In the genomic region with DNA sequence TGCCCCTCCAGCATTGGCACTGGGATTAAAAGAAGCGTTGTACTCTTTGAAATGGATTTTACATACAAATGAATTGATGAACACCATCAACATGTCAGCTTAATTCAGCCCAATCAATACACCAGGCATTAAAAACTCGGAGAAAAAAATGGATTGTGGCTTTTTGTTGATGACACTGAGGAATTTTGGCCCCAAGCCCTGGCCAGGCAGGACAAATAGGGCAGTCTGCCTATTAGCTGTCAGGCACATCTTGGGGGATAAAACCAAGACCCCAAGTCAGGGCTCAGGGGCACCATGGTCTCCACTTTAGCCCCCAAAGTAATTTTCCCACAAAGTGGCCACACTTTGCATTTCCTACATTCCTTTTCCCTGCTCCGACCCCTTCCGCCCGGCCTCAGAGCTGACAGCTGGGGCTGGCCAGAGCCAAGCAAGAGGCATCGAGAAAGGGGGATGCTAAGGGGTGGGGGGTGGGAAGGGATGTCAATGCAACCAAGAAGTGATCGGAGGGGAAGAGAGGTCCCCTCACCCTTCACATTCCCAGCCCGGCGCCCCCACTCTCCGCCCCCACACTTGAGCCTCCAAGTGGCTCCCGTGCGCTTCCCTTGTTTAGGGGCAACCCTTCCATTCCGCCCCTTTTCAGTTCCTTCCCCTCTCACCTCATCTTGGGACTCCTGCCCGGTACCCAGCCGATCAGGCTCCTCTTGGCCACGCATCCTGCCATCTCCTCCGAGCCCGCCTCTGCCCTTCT, we compare ENCODE assay signal across 8 cellular contexts. TPM values are rescaled to one million over a fixed set of nuclear protein-coding genes. Genes with fewer than 3 reads are reported as not detected.
DNase-seq lines count a peak whose midpoint lies in the region; ATAC-seq and TF ChIP-seq lines count a peak whose summit lies in the region.

No MANE protein-coding gene starts in this region.

- intact Hi-C loops in right lobe of liver (cut with DNase I) = no loop called here
- intact Hi-C loops in tibial artery (cut with DNase I; ENCODE audit: low total_unique reads) = loop anchor here (10.0 kb wide), 1 partner anchor 83 kb away; no protein-coding TSS in a partner anchor

- H3K27me3 ChIP-seq in HL-60 (ENCODE audit: insufficient read depth, poor library complexity, severe bottlenecking) = no peaks in the 10 kb centered on the region
- H3K27me3 ChIP-seq in right lobe of liver = no peaks in the 10 kb centered on the region
- no peaks in the 10 kb centered on the region for H3K27me3 ChIP-seq in tibial artery

- H3K36me3 ChIP-seq in right lobe of liver = no peaks in the 10 kb centered on the region
- H3K36me3 ChIP-seq in tibial artery = peaks cover 0 to 6% (median 0%) of the 10 kb centered on the region in 3 donors

- peak overlapping the region; percentile 83 for H3K4me3 ChIP-seq in HL-60 (replicated peaks; ENCODE audit: insufficient read depth, low read length)
- H3K4me3 ChIP-seq in right lobe of liver = peak overlapping the region; percentile 68 to 99 (median 96)
- peak overlapping the region; percentile 99 to 100 for H3K4me3 ChIP-seq in tibial artery

- TF ChIP-seq CTCF in C4-2B (conservative IDR thresholded peaks at IDR 0.05) = no peak
- TF ChIP-seq CTCF in HL-60 (IDR thresholded peaks at IDR 0.05; ENCODE audit: insufficient read depth, low read length) = no peak
- no peak for TF ChIP-seq CTCF in right lobe of liver (IDR thresholded peaks at IDR 0.05)
- no peak for TF ChIP-seq CTCF in tibial artery (IDR thresholded peaks at IDR 0.05)

- TF ChIP-seq POLR2A in right lobe of liver (IDR thresholded peaks at IDR 0.05) = no peak

- DNase-seq in HL-60 (ENCODE audit: low read depth in 1 of 2, low spot score in 1 of 2) (no peak), astrocyte of the hippocampus (ENCODE audit: low read depth, low spot score) (peak; percentile 61), right lobe of liver (no peak), tibial artery (no peak)

- 8% methylated on average over 14 of the region's 18 CpGs for WGBS in right lobe of liver (ENCODE audit: insufficient coverage, low coverage, low lambda C conversion rate, missing lambda C conversion rate)

- peak overlapping the region; percentile 84 for H3K27ac ChIP-seq in C4-2B
- no peak overlapping the region for H3K27ac ChIP-seq in HL-60 (replicated peaks)
- peak overlapping the region; percentile 55 to 72 (median 72) for H3K27ac ChIP-seq in right lobe of liver
- peak overlapping the region; percentile 89 to 95 for H3K27ac ChIP-seq in tibial artery

- H3K9me3 ChIP-seq in right lobe of liver (no peaks in the 10 kb centered on the region), tibial artery (no peaks in the 10 kb centered on the region)

- no peak for ATAC-seq in right lobe of liver
- no peak for ATAC-seq in HG03469 (IDR thresholded peaks at IDR 0.05; ENCODE audit: unreplicated experiment)
- no peak for ATAC-seq in GM21825 (IDR thresholded peaks at IDR 0.05; ENCODE audit: unreplicated experiment)
- no peak for ATAC-seq in HG02938 (IDR thresholded peaks at IDR 0.05; ENCODE audit: unreplicated experiment)

- H3K4me1 ChIP-seq in right lobe of liver = peaks cover 0 to 5% (median 0%) of the 10 kb centered on the region in 4 donors
- H3K4me1 ChIP-seq in tibial artery = peaks cover 4 to 52% (median 28%) of the 10 kb centered on the region in 4 donors

RNA-seq across cellular contexts. Expression of a gene that starts 0.7 kb away (rescaled TPM):
- total RNA-seq in right lobe of liver = 10 to 100 TPM; 17.6 to 23.0 (median 18.8) TPM

RNA-seq across cellular contexts. Expression of a gene that starts 34.0 kb away (rescaled TPM):
- total RNA-seq in right lobe of liver = not detected
